28 cellular contexts compared by ENCODE assay signal in genomic region chr1:67632811-67633478, GRCh38. TPM values are rescaled to one million over a fixed set of nuclear protein-coding genes. Genes with fewer than 3 reads are reported as not detected.
A peak's percentile ranks its signal among the peaks of the same experiment; 100 is the strongest.
DNase-seq lines count a peak whose midpoint lies in the region; ATAC-seq and TF ChIP-seq lines count a peak whose summit lies in the region.
"Had no signal": no experiment of that assay in that cellular context is flagged by ENCODE, and none has a peak within 500 bp of the region (broad histone marks: within the 10 kb centered on the region; RNA-seq: fewer than 3 reads in every experiment).

No MANE protein-coding gene starts in this region.

- no peak overlapping the region for H2BK12ac ChIP-seq in neuronal stem cell (ENCODE audit: low read length)

- H3K4me1 Mint-ChIP-seq in glutamatergic neuron (ENCODE audit: low read depth, unreplicated experiment) (peaks cover 21% of the 10 kb centered on the region), type B pancreatic cell (ENCODE audit: unreplicated experiment) (peaks cover 24% of the 10 kb centered on the region)

- intact Hi-C loops in psoas muscle (cut with DNase I), result no loop called here

- no peak overlapping the region for H2BK15ac ChIP-seq in neuronal stem cell (ENCODE audit: low read length)

- H3K79me1 ChIP-seq in neuronal stem cell (ENCODE audit: low read depth, low read length), result no peaks in the 10 kb centered on the region

- H3K18ac ChIP-seq in neuronal stem cell (ENCODE audit: low read length), result no peak overlapping the region

- no peak overlapping the region for H2BK5ac ChIP-seq in neuronal stem cell (ENCODE audit: low read length)

- H3K9me3 Mint-ChIP-seq in glutamatergic neuron (ENCODE audit: unreplicated experiment), result peaks cover 5% of the 10 kb centered on the region
- H3K9me3 Mint-ChIP-seq in type B pancreatic cell, result no peaks in the 10 kb centered on the region
- H3K9me3 Mint-ChIP-seq: activated naive CD4-positive, alpha-beta T cell treated with anti-CD3 and anti-CD28 coated beads for 36 hours; activated T-helper 1 cell treated with anti-CD3 and anti-CD28 coated beads, Interleukin-12 subunit alpha, Interleukin-12 subunit beta, Interleukin-2, Interleukin-4 antibody, amounts not matched to agents 30 ng/mL and 10 ng/mL and 1 ng/mL, durations not matched to agents 14 hours and 24 hours and 36 hours; brain; CD4-positive, alpha-beta T cell had no signal

- H3K4ac ChIP-seq in neuronal stem cell (ENCODE audit: low read length), result no peak overlapping the region

- ATAC-seq in stimulated activated naive CD8-positive, alpha-beta T cell treated with anti-CD3 and anti-CD28 coated beads, Interleukin-15, Interleukin-2, amounts not matched to agents 100 U/mL and 50 U/mL, for 24 hours, result no peak
- no peak for ATAC-seq in psoas muscle
- ATAC-seq: GM12878 had no signal

- peak overlapping the region in 3 of 4 donors; percentile 54 to 91 (median 72) for H3K27ac ChIP-seq in Peyer's patch
- H3K27ac ChIP-seq in neuronal stem cell (replicated peaks; ENCODE audit: low read length), result no peak overlapping the region
- no peak overlapping the region for H3K27ac ChIP-seq in psoas muscle
- H3K27ac ChIP-seq: adrenal gland, upper lobe of left lung had no signal

- H3K4me3 Mint-ChIP-seq in glutamatergic neuron (ENCODE audit: unreplicated experiment) (peak overlapping the region; percentile 20), type B pancreatic cell (no peak overlapping the region)
- H3K4me3 Mint-ChIP-seq: activated naive CD4-positive, alpha-beta T cell treated with anti-CD3 and anti-CD28 coated beads for 36 hours; activated T-helper 1 cell treated with anti-CD3 and anti-CD28 coated beads, Interleukin-12 subunit alpha, Interleukin-12 subunit beta, Interleukin-2, Interleukin-4 antibody, amounts not matched to agents 30 ng/mL and 10 ng/mL and 1 ng/mL, durations not matched to agents 14 hours and 24 hours and 36 hours; brain; CD4-positive, alpha-beta T cell had no signal

- no CpG with 5 or more reads among the region's 8 CpGs for WGBS in neuronal stem cell (ENCODE audit: extremely low coverage in 2 of 2, insufficient read length in 2 of 2, insufficient replicate concordance in 1 of 2), 2 donors
- 85 to 88% (median 88%) methylated on average over 8 of the region's 8 CpGs for WGBS in psoas muscle, 3 donors

- no peak overlapping the region for H2AK5ac ChIP-seq in neuronal stem cell (ENCODE audit: low read depth, low read length)

- H4K91ac ChIP-seq in neuronal stem cell (ENCODE audit: low read depth, low read length, poor library complexity), result no peak overlapping the region

- H3K36me3 ChIP-seq in Peyer's patch (no peaks in the 10 kb centered on the region), neuronal stem cell (replicated peaks in 1 of 2; ENCODE audit: control insufficient read depth in 2 of 2, insufficient read depth in 2 of 2, low read length in 2 of 2) (no peaks in the 10 kb centered on the region), psoas muscle (ENCODE audit: insufficient read depth in 1 of 2, low read depth in 1 of 2) (no peaks in the 10 kb centered on the region)
- H3K36me3 ChIP-seq: adrenal gland, upper lobe of left lung had no signal

- H3K4me2 ChIP-seq in neuronal stem cell (ENCODE audit: insufficient read depth, low read length, poor library complexity, severe bottlenecking), result no peak overlapping the region

- H3K14ac ChIP-seq in neuronal stem cell (ENCODE audit: low read length), result no peak overlapping the region

- no peak overlapping the region for H2BK120ac ChIP-seq in neuronal stem cell (ENCODE audit: low read depth, low read length)

- no peak overlapping the region for H3K9ac ChIP-seq in neuronal stem cell (ENCODE audit: low read depth, low read length, poor library complexity)

- no peaks in the 10 kb centered on the region for H3K27me3 Mint-ChIP-seq in glutamatergic neuron (ENCODE audit: unreplicated experiment)
- H3K27me3 Mint-ChIP-seq in type B pancreatic cell, result no peaks in the 10 kb centered on the region

- H4K8ac ChIP-seq in neuronal stem cell (ENCODE audit: low read depth, low read length), result no peak overlapping the region

- no peaks in the 10 kb centered on the region for H3K27me3 ChIP-seq in Peyer's patch
- peaks cover 0 to 4% (median 0%) of the 10 kb centered on the region in 3 experiments for H3K27me3 ChIP-seq in neuronal stem cell (ENCODE audit: control insufficient read depth in 3 of 3, insufficient read depth in 3 of 3, low read depth in 1 of 3, low read length in 3 of 3)
- no peaks in the 10 kb centered on the region for H3K27me3 ChIP-seq in psoas muscle (ENCODE audit: insufficient read depth in 3 of 3, low read length in 2 of 3)
- H3K27me3 ChIP-seq: adrenal gland, upper lobe of left lung had no signal

- no peak overlapping the region for H3K23ac ChIP-seq in neuronal stem cell (ENCODE audit: low read depth, low read length, poor library complexity)

- H3K9me3 ChIP-seq in Peyer's patch (no peaks in the 10 kb centered on the region), neuronal stem cell (replicated peaks in 1 of 2; ENCODE audit: control insufficient read depth in 2 of 2, insufficient read depth in 1 of 2, low read depth in 1 of 2, low read length in 2 of 2) (no peaks in the 10 kb centered on the region), psoas muscle (no peaks in the 10 kb centered on the region)
- H3K9me3 ChIP-seq: adrenal gland, upper lobe of left lung had no signal

- no peak for TF ChIP-seq CTCF in Peyer's patch (IDR thresholded peaks at IDR 0.05)
- TF ChIP-seq CTCF in glutamatergic neuron (IDR thresholded peaks at IDR 0.05; ENCODE audit: partially characterized antibody, unreplicated experiment), result no peak
- TF ChIP-seq CTCF in type B pancreatic cell (conservative IDR thresholded peaks at IDR 0.05), result no peak
- no peak for TF ChIP-seq CTCF in psoas muscle (IDR thresholded peaks at IDR 0.05)

- H3K36me3 Mint-ChIP-seq in glutamatergic neuron (ENCODE audit: unreplicated experiment) (no peaks in the 10 kb centered on the region), type B pancreatic cell (no peaks in the 10 kb centered on the region)
- H3K36me3 Mint-ChIP-seq: brain had no signal

- peak overlapping the region; percentile 19 for H2AFZ ChIP-seq in neuronal stem cell (ENCODE audit: low read length)
- H2AFZ ChIP-seq: PC-9 had no signal

- H3K27ac Mint-ChIP-seq in glutamatergic neuron (ENCODE audit: unreplicated experiment) (peak overlapping the region; percentile 77), type B pancreatic cell (peak overlapping the region; percentile 81)
- H3K27ac Mint-ChIP-seq: activated naive CD4-positive, alpha-beta T cell treated with anti-CD3 and anti-CD28 coated beads for 36 hours; activated T-helper 1 cell treated with anti-CD3 and anti-CD28 coated beads, Interleukin-12 subunit alpha, Interleukin-12 subunit beta, Interleukin-2, Interleukin-4 antibody, amounts not matched to agents 30 ng/mL and 10 ng/mL and 1 ng/mL, durations not matched to agents 14 hours and 24 hours and 36 hours; CD4-positive, alpha-beta T cell had no signal

- TF ChIP-seq POLR2A in Peyer's patch (IDR thresholded peaks at IDR 0.05), result peak in 1 of 2 donors; percentile 15

- H3K4me1 ChIP-seq in Peyer's patch (peaks cover 0 to 18% (median 2%) of the 10 kb centered on the region in 4 donors), neuronal stem cell (ENCODE audit: control insufficient read depth in 2 of 2, insufficient read depth in 1 of 2, low read depth in 1 of 2, low read length in 2 of 2) (peaks cover 0 to 3% of the 10 kb centered on the region in 2 donors), psoas muscle (no peaks in the 10 kb centered on the region)
- H3K4me1 ChIP-seq: upper lobe of left lung had no signal

- H3K4me3 ChIP-seq in Peyer's patch (no peak overlapping the region), neuronal stem cell (ENCODE audit: low read length in 2 of 2) (no peak overlapping the region), psoas muscle (no peak overlapping the region)
- H3K4me3 ChIP-seq: adrenal gland, GM12878, lung, PC-9, upper lobe of left lung had no signal

- no peak for DNase-seq in Peyer's patch
- DNase-seq in glutamatergic neuron, result no peak
- no peak for DNase-seq in neuronal stem cell (ENCODE audit: low spot score)
- no peak for DNase-seq in type B pancreatic cell (ENCODE audit: extremely low spot score, unreplicated experiment)
- no peak for DNase-seq in NCI-H1930 (lab: John Stamatoyannopoulos, UW)
- no peak for DNase-seq in stimulated activated naive CD8-positive, alpha-beta T cell treated with anti-CD3 and anti-CD28 coated beads, Interleukin-15, Interleukin-2, amounts not matched to agents 100 U/mL and 50 U/mL, for 24 hours
- no peak for DNase-seq in psoas muscle
- DNase-seq: activated CD4-positive, alpha-beta T cell treated with anti-CD3 and anti-CD28 coated beads, Interleukin-2, amount 50 U/mL, for 4 hours; activated CD8-positive, alpha-beta memory T cell treated with anti-CD3 and anti-CD28 coated beads, Interleukin-2, amount 50 U/mL, for 4 hours; activated naive CD4-positive, alpha-beta T cell treated with anti-CD3 and anti-CD28 coated beads for 36 hours; adrenal gland; CD4-positive, alpha-beta T cell; cerebellar nuclear complex; DMS 273 treated with DMSO at 0.1 percent for 48 hours; EL; NCI-H1417 treated with DMSO at 0.1 percent for 48 hours; NCI-H2107; NCI-H510A; NK-92 treated with Interleukin-12 subunit alpha and Interleukin-12 subunit beta, amount 100 ng/mL, for 24 hours; retina; SIG-M5; stimulated activated CD4-positive, alpha-beta T cell treated with anti-CD3 and anti-CD28 coated beads, Interleukin-2, amount 100 ng/mL, for 24 hours had no signal

RNA-seq across cellular contexts. Expression of gene GADD45A, which starts 52.1 kb away (rescaled TPM):
- total RNA-seq in Peyer's patch (10 to 100 TPM; 22.3 to 73.7 (median 55.1) TPM), glutamatergic neuron (ENCODE audit: unreplicated experiment) (143 TPM), type B pancreatic cell (ENCODE audit: low replicate concordance) (66.0 and 104 TPM in 2 replicates), psoas muscle (100 to 1,000 TPM in 3 of 4 donors, 10 to 100 TPM in 1; 93.5 to 505 (median 230) TPM)
- 58.6 TPM for polyA plus RNA-seq in neuronal stem cell (2013, experiment 1 of 2)
- 59.0 TPM for polyA plus RNA-seq in neuronal stem cell (2013, experiment 2 of 2)
- polyA plus RNA-seq in psoas muscle, result 100 to 1,000 TPM in 2 of 3 donors, 10 to 100 TPM in 1; 88.8 to 248 (median 197) TPM

Comparison
In these comparisons a context has a peak if more than half of its experiments do, and no peak if none do; other contexts are left out.
1. H3K27ac ChIP-seq: peak in Peyer's patch (3 of 4); none in neuronal stem cell (single experiment) and psoas muscle (single experiment).